ENCODE assay signal across 10 cellular contexts in genomic region chr9:130845254-130845653, GRCh38. TPM values are rescaled to one million over a fixed set of nuclear protein-coding genes. Genes with fewer than 3 reads are reported as not detected.
DNase-seq lines count a peak whose midpoint lies in the region; ATAC-seq and TF ChIP-seq lines count a peak whose summit lies in the region.
"Had no signal": no experiment of that assay in that cellular context is flagged by ENCODE, and none has a peak within 500 bp of the region (broad histone marks: within the 10 kb centered on the region; RNA-seq: fewer than 3 reads in every experiment).

No MANE protein-coding gene starts in this region.

- H3K9me3 Mint-ChIP-seq in progenitor cell of endocrine pancreas (ENCODE audit: low read depth): no peaks in the 10 kb centered on the region
- H3K9me3 Mint-ChIP-seq: memory B cell had no signal

- no peaks in the 10 kb centered on the region for H3K27me3 ChIP-seq in ACC112 (ENCODE audit: insufficient read depth, low read length)
- H3K27me3 ChIP-seq: BE2C had no signal

- H3K9ac ChIP-seq in SK-N-MC (ENCODE audit: insufficient read length): peak overlapping the region; percentile 44

- H3K79me2 ChIP-seq in ACC112 (ENCODE audit: control insufficient read depth, insufficient read depth, low read length, unreplicated experiment): peaks cover 74% of the 10 kb centered on the region

- TF ChIP-seq CTCF in fibroblast of villous mesenchyme (IDR thresholded peaks at IDR 0.05; ENCODE audit: insufficient read depth, low read depth, low read length): no peak
- no peak for TF ChIP-seq CTCF in progenitor cell of endocrine pancreas (IDR thresholded peaks at IDR 0.05; ENCODE audit: unreplicated experiment)

- H3K27ac Mint-ChIP-seq in progenitor cell of endocrine pancreas: peak overlapping the region; percentile 79
- H3K27ac Mint-ChIP-seq: memory B cell had no signal

- DNase-seq in SK-N-MC (ENCODE audit: low read depth, low spot score) (no peak), fibroblast of villous mesenchyme (ENCODE audit: low read depth) (peak; percentile 39), progenitor cell of endocrine pancreas (ENCODE audit: low spot score, unreplicated experiment) (no peak), CD1c-positive myeloid dendritic cell (ENCODE audit: extremely low spot score) (no peak), SK-N-DZ (ENCODE audit: low spot score) (no peak)
- DNase-seq: BE2C had no signal

- no peaks in the 10 kb centered on the region for H3K36me3 ChIP-seq in ACC112 (ENCODE audit: insufficient read depth, low read length)
- H3K36me3 ChIP-seq in SK-N-MC (ENCODE audit: insufficient read depth, low read length): no peaks in the 10 kb centered on the region
- H3K36me3 ChIP-seq: BE2C had no signal

- H3K36me3 Mint-ChIP-seq in progenitor cell of endocrine pancreas (ENCODE audit: insufficient read depth): peaks cover 6% of the 10 kb centered on the region
- H3K36me3 Mint-ChIP-seq: memory B cell had no signal

- H3K4me1 Mint-ChIP-seq in progenitor cell of endocrine pancreas (ENCODE audit: low read depth): peaks cover 41% of the 10 kb centered on the region

- H3K4me1 ChIP-seq in ACC112 (ENCODE audit: control insufficient read depth, insufficient read depth, low read length, unreplicated experiment): peaks cover 70% of the 10 kb centered on the region

- ATAC-seq in GM21515 (IDR thresholded peaks at IDR 0.05; ENCODE audit: unreplicated experiment) (no peak), HG02840 (IDR thresholded peaks at IDR 0.05; ENCODE audit: low FRiP score, unreplicated experiment) (no peak)

- no peaks in the 10 kb centered on the region for H3K27me3 Mint-ChIP-seq in progenitor cell of endocrine pancreas
- H3K27me3 Mint-ChIP-seq: memory B cell had no signal

- H3K9me3 ChIP-seq in SK-N-MC (ENCODE audit: low read depth, low read length): no peaks in the 10 kb centered on the region
- H3K9me3 ChIP-seq: BE2C had no signal

- peak overlapping the region; percentile 66 for H3K4me3 ChIP-seq in ACC112 (ENCODE audit: low read depth, low read length)
- H3K4me3 ChIP-seq in SK-N-MC: peak overlapping the region; percentile 54
- peak overlapping the region; percentile 13 for H3K4me3 ChIP-seq in fibroblast of villous mesenchyme (ENCODE audit: low read depth, low read length)

- peak overlapping the region; percentile 98 for H3K27ac ChIP-seq in ACC112 (ENCODE audit: low read depth, low read length)
- H3K27ac ChIP-seq in SK-N-MC: peak overlapping the region; percentile 97

- no peak overlapping the region for H3K4me3 Mint-ChIP-seq in progenitor cell of endocrine pancreas (ENCODE audit: low read depth)
- H3K4me3 Mint-ChIP-seq: memory B cell had no signal

- no peak overlapping the region for H2AFZ ChIP-seq in ACC112 (ENCODE audit: low read length, unreplicated experiment)

RNA-seq across cellular contexts. Expression of gene ABL1, which starts 10.2 kb away (rescaled TPM):
- total RNA-seq in fibroblast of villous mesenchyme: 57.4 and 61.2 TPM in 2 replicates
- total RNA-seq in progenitor cell of endocrine pancreas: 113 TPM in 2 replicates
- polyA plus RNA-seq in SK-N-DZ (2014; cell fraction: cytosol; rRNA removed): 26.1 and 34.9 TPM in 2 replicates
- 14.9 and 22.6 TPM in 2 replicates for polyA plus RNA-seq in SK-N-DZ (2014; cell fraction: nucleus; rRNA removed)

RNA-seq across cellular contexts. Expression of gene QRFP, which starts 51.4 kb away (rescaled TPM):
- not detected in 2 replicates for total RNA-seq in fibroblast of villous mesenchyme
- total RNA-seq in progenitor cell of endocrine pancreas: not detected in 2 replicates
- polyA plus RNA-seq in SK-N-DZ (2014; cell fraction: cytosol; rRNA removed): not detected in 2 replicates
- polyA plus RNA-seq in SK-N-DZ (2014; cell fraction: nucleus; rRNA removed): not detected in 2 replicates

Comparison
In these comparisons a context has a peak if more than half of its experiments do, and no peak if none do; other contexts are left out.
1. H3K4me3 ChIP-seq: peak in every context shown above with its lines; median percentile 66 in ACC112; 54 in SK-N-MC; 13 in fibroblast of villous mesenchyme.